24 cellular contexts compared by ENCODE assay signal in genomic region chr12:57210926-57211700, GRCh38. TPM values are rescaled to one million over a fixed set of nuclear protein-coding genes. Genes with fewer than 3 reads are reported as not detected.
DNase-seq lines count a peak whose midpoint lies in the region; TF ChIP-seq lines count a peak whose summit lies in the region.
"Had no signal": no experiment of that assay in that cellular context is flagged by ENCODE, and none has a peak within 500 bp of the region (broad histone marks: within the 10 kb centered on the region; RNA-seq: fewer than 3 reads in every experiment).

No MANE protein-coding gene starts in this region.

- no peak overlapping the region for H3K18ac ChIP-seq in H9 (ENCODE audit: insufficient read length, low read depth, low read length)

- H4K91ac ChIP-seq in H9 (ENCODE audit: insufficient read length, low read depth, low read length) = no peak overlapping the region

- H3K4ac ChIP-seq in H9 (ENCODE audit: low read depth, low read length) = no peak overlapping the region

- H3K27ac ChIP-seq in OCI-LY7 (ENCODE audit: low read depth, low read length, poor library complexity, severe bottlenecking) (no peak overlapping the region), H9 (ENCODE audit: insufficient read length, low read depth, low read length) (no peak overlapping the region)
- H3K27ac ChIP-seq: 22Rv1, brain microvascular endothelial cell, epithelial cell of prostate, psoas muscle, upper lobe of left lung had no signal

- no peak for TF ChIP-seq CTCF in OCI-LY7 (conservative IDR thresholded peaks at IDR 0.05; ENCODE audit: low read length)
- no peak for TF ChIP-seq CTCF in osteocyte (IDR thresholded peaks at IDR 0.05)
- TF ChIP-seq CTCF in H9 (conservative IDR thresholded peaks at IDR 0.05) = no peak

- H3T11ph ChIP-seq in H9 (ENCODE audit: low read length) = no peak overlapping the region

- no peak overlapping the region for H3K56ac ChIP-seq in H9 (ENCODE audit: insufficient read length, low read depth, low read length)

- H3K4me3 Mint-ChIP-seq in osteocyte (ENCODE audit: unreplicated experiment) (no peak overlapping the region), H9 (no peak overlapping the region)
- H3K4me3 Mint-ChIP-seq: activated CD8-positive, alpha-beta T cell treated with anti-CD3 and anti-CD28 coated beads, Interleukin-2, amount 10 ng/mL, durations not matched to agents 7 days and 5 days; CD8-positive, alpha-beta memory T cell; neural crest cell had no signal

- H2BK15ac ChIP-seq in H9 (ENCODE audit: low read depth, low read length) = no peak overlapping the region

- H3K9me3 ChIP-seq in OCI-LY7 (ENCODE audit: low read length) (no peaks in the 10 kb centered on the region), H9 (ENCODE audit: control insufficient read depth, low read depth, low read length) (no peaks in the 10 kb centered on the region)
- H3K9me3 ChIP-seq: psoas muscle, upper lobe of left lung had no signal

- WGBS in H9 (ENCODE audit: extremely low coverage, insufficient read length, low lambda C conversion rate) = no CpG with 5 or more reads among the region's 16 CpGs

- H3K4me2 ChIP-seq in OCI-LY7 (ENCODE audit: low read length) = peak overlapping the region; percentile 59
- no peak overlapping the region for H3K4me2 ChIP-seq in H9 (ENCODE audit: insufficient read depth, insufficient read length, low read length)

- no peak overlapping the region for H2BK20ac ChIP-seq in H9 (ENCODE audit: low read depth, low read length, poor library complexity, severe bottlenecking)

- DNase-seq in DMS 273 (lab: John Stamatoyannopoulos, UW; ENCODE audit: unreplicated experiment) (peak; percentile 53), DMS 273 treated with DMSO at 0.1 percent for 48 hours (lab: John Stamatoyannopoulos, UW) (no peak), NAMALWA (ENCODE audit: low spot score) (peak; percentile 74), OCI-LY7 (ENCODE audit: low spot score) (peak; percentile 63), osteocyte (ENCODE audit: extremely low spot score, unreplicated experiment) (no peak), H7 (no peak), GDM1 (lab: John Stamatoyannopoulos, UW) (no peak), H9 (no peak)
- DNase-seq: activated CD8-positive, alpha-beta T cell treated with anti-CD3 and anti-CD28 coated beads, Interleukin-2, amount 10 ng/mL, durations not matched to agents 7 days and 5 days; activated T-cell treated with anti-CD3 and anti-CD28 coated beads for 4 hours; brain microvascular endothelial cell; CD8-positive, alpha-beta memory T cell; DMS79; effector CD4-positive, alpha-beta T cell; glutamatergic neuron; NCI-H1105 treated with DMSO at 0.1 percent for 48 hours; NCI-H2081 treated with DMSO at 0.1 percent for 48 hours; psoas muscle; SHP77 treated with DMSO at 0.1 percent for 48 hours had no signal

- H3K4me1 Mint-ChIP-seq in osteocyte (ENCODE audit: unreplicated experiment) = peaks cover 42% of the 10 kb centered on the region
- H3K4me1 Mint-ChIP-seq in H9 = peaks cover 28% of the 10 kb centered on the region in 2 experiments

- H3K27me3 ChIP-seq in H7 (ENCODE audit: control insufficient read depth, insufficient read depth, low read length) = peaks cover 24% of the 10 kb centered on the region
- H3K27me3 ChIP-seq in H9 (ENCODE audit: insufficient read depth, low read length) = peaks cover 15% of the 10 kb centered on the region

- intact Hi-C loops in OCI-LY7 (cut with micrococcal nuclease; ENCODE audit: unreplicated experiment) = no loop called here

- H4K5ac ChIP-seq in H9 (ENCODE audit: insufficient read length, low read depth, low read length) = no peak overlapping the region

- H3K9me2 ChIP-seq in OCI-LY7 (ENCODE audit: insufficient read depth, low read length) = no peaks in the 10 kb centered on the region

- H4K8ac ChIP-seq in H9 (replicated peaks; ENCODE audit: insufficient read length, low read depth, low read length) = no peak overlapping the region

- H3K27ac Mint-ChIP-seq in osteocyte (ENCODE audit: unreplicated experiment) (peak overlapping the region; percentile 27), H9 (no peak overlapping the region)
- H3K27ac Mint-ChIP-seq: activated CD8-positive, alpha-beta T cell treated with anti-CD3 and anti-CD28 coated beads, Interleukin-2, amount 10 ng/mL, durations not matched to agents 7 days and 5 days; CD8-positive, alpha-beta memory T cell had no signal

- no peak overlapping the region for H2BK12ac ChIP-seq in H9 (ENCODE audit: insufficient read length, low read depth, low read length)

- H4K20me1 ChIP-seq in OCI-LY7 (ENCODE audit: insufficient read depth, low read length) = no peaks in the 10 kb centered on the region
- no peaks in the 10 kb centered on the region for H4K20me1 ChIP-seq in H9 (ENCODE audit: control insufficient read depth, insufficient read depth, insufficient read length)

- H3K27me3 Mint-ChIP-seq in osteocyte (ENCODE audit: unreplicated experiment) (no peaks in the 10 kb centered on the region), H9 (ENCODE audit: low read depth) (peaks cover 29% of the 10 kb centered on the region)

- H3K9ac ChIP-seq in H9 (ENCODE audit: extremely low read depth, insufficient read length, low read length) = no peak overlapping the region

- POLR2A ChIA-PET in OCI-LY7 (lab: Charles Lee) = no interaction called here

- H3K9me3 Mint-ChIP-seq in osteocyte (ENCODE audit: unreplicated experiment) (no peaks in the 10 kb centered on the region), H9 (no peaks in the 10 kb centered on the region)
- H3K9me3 Mint-ChIP-seq: neural crest cell had no signal

- no peaks in the 10 kb centered on the region for H3K79me1 ChIP-seq in H9 (ENCODE audit: insufficient read depth, low read depth, low read length, poor library complexity, severe bottlenecking)

- no peaks in the 10 kb centered on the region for H3K23me2 ChIP-seq in H9 (ENCODE audit: insufficient read length, low read depth, low read length, poor library complexity, severe bottlenecking)

- no peak overlapping the region for H2BK5ac ChIP-seq in H9 (ENCODE audit: insufficient read length, low read length)

- CTCF ChIA-PET in OCI-LY7 (lab: Charles Lee; ENCODE audit: unreplicated experiment) = interaction anchor here (0.5 kb wide), 1 partner anchor 19 kb away, joined by 3 read pairs; the partner anchor contains the start of gene SHMT2

- H3K36me3 ChIP-seq in OCI-LY7 (ENCODE audit: insufficient read depth, low read length) (no peaks in the 10 kb centered on the region), H7 (replicated peaks; ENCODE audit: control insufficient read depth, insufficient read depth, low read length) (peaks cover 30% of the 10 kb centered on the region)

- no TSS peak for BruUV-seq in OCI-LY7 (replicated peaks; lab: Mats Ljungman, UMichigan)

- H2AK5ac ChIP-seq in H9 (ENCODE audit: insufficient read length, low read length) = no peak overlapping the region

- no peak overlapping the region for H3K23ac ChIP-seq in H9 (ENCODE audit: insufficient read length, low read depth, low read length)

- H2AFZ ChIP-seq in OCI-LY7 (ENCODE audit: low read length) (peak overlapping the region; percentile 15; the same call in 1 of the 2 replicates), H9 (ENCODE audit: low read length) (no peak overlapping the region)

- peaks cover 25% of the 10 kb centered on the region for H3K36me3 Mint-ChIP-seq in osteocyte (ENCODE audit: unreplicated experiment)
- peaks cover 27 to 52% (median 50%) of the 10 kb centered on the region in 3 experiments for H3K36me3 Mint-ChIP-seq in H9 (ENCODE audit: insufficient read depth in 1 of 3, low read depth in 3 of 3)
- H3K36me3 Mint-ChIP-seq: CD8-positive, alpha-beta memory T cell had no signal

- H2BK120ac ChIP-seq in H9 (ENCODE audit: low read depth, low read length, poor library complexity, severe bottlenecking) = no peak overlapping the region

- H3K4me1 ChIP-seq in OCI-LY7 (ENCODE audit: insufficient read depth, low read length, poor library complexity, severe bottlenecking) = peaks cover 51% of the 10 kb centered on the region
- peaks cover 8% of the 10 kb centered on the region for H3K4me1 ChIP-seq in H9 (ENCODE audit: insufficient read depth, low read length)

- H3K79me2 ChIP-seq in OCI-LY7 (ENCODE audit: insufficient read depth, low read depth, low read length) (no peaks in the 10 kb centered on the region), H9 (ENCODE audit: insufficient read depth, low read length) (no peaks in the 10 kb centered on the region)

- H3K4me3 ChIP-seq in OCI-LY7 (ENCODE audit: low read depth, low read length, poor library complexity, severe bottlenecking) = no peak overlapping the region
- no peak overlapping the region for H3K4me3 ChIP-seq in H7 (ENCODE audit: insufficient read depth, low read depth, low read length)
- H3K4me3 ChIP-seq: lung, psoas muscle, upper lobe of left lung had no signal

- H3K14ac ChIP-seq in H9 (ENCODE audit: insufficient read depth, low read length) = no peak overlapping the region

RNA-seq across cellular contexts. Expression of gene NXPH4, which starts 5.5 kb away (rescaled TPM):
- 4.7 and 5.3 TPM in 2 replicates for total RNA-seq in OCI-LY7 (2014; rRNA removed; shearing (Covaris generic))
- total RNA-seq in OCI-LY7 (2022) (9.8 and 10.5 TPM in 2 replicates), osteocyte (62.6 and 63.8 TPM in 2 replicates), H9 (2021) (2.1 and 2.8 TPM in 2 replicates)
- 0.74 and 2.2 TPM in 2 replicates for total RNA-seq in H7 (2014; rRNA removed; shearing (Covaris generic))

RNA-seq across cellular contexts. Expression of gene SHMT2, which starts 18.4 kb away (rescaled TPM):
- 394 and 400 TPM in 2 replicates for total RNA-seq in OCI-LY7 (2014; rRNA removed; shearing (Covaris generic))
- total RNA-seq in OCI-LY7 (2022) (415 and 438 TPM in 2 replicates), osteocyte (263 and 290 TPM in 2 replicates), H9 (2021) (257 and 260 TPM in 2 replicates)
- total RNA-seq in H7 (2014; rRNA removed; shearing (Covaris generic)) = 355 and 399 TPM in 2 replicates

RNA-seq across cellular contexts. Expression of gene STAC3, which starts 39.9 kb away (rescaled TPM):
- total RNA-seq in OCI-LY7 (2014; rRNA removed; shearing (Covaris generic)) = 1.4 and 2.5 TPM in 2 replicates
- total RNA-seq in OCI-LY7 (2022) = 6.8 and 7.7 TPM in 2 replicates
- total RNA-seq in osteocyte = 1.8 and 2.4 TPM in 2 replicates
- 0.90 and 1.6 TPM in 2 replicates for total RNA-seq in H7 (2014; rRNA removed; shearing (Covaris generic))
- total RNA-seq in H9 (2021) = 2.0 and 2.8 TPM in 2 replicates

Comparison
In these comparisons a context has a peak if more than half of its experiments do, and no peak if none do; other contexts are left out.
1. DNase-seq: peak in DMS 273 (single experiment), NAMALWA (single experiment) and OCI-LY7 (single experiment); none in DMS 273 treated with DMSO at 0.1 percent for 48 hours (single experiment), osteocyte (single experiment), H7 (single experiment), GDM1 (single experiment) and H9 (single experiment).